In the genomic region with DNA sequence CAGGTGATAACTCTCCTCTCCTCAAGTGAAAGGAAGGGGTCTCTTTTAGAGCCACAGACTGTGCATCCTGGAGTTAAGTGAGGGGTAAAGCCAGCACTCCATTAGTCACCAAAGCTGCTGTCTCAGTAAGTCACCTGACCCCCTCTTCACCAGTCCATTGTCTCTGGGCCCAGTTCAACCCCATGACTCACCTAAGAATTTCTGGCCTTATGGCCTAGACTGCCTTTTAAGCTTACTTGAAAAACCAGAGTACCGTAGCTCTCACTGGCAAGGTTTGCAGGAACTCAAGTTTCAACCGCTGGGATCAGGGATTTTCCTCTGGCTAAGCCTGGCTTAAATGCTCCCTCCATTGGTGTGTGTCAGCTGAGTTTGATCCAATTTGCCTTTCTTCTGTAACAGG, we compare ENCODE assay signal across 18 cellular contexts. TPM values are rescaled to one million over a fixed set of nuclear protein-coding genes. Genes with fewer than 3 reads are reported as not detected.
DNase-seq lines count a peak whose midpoint lies in the region; ATAC-seq and TF ChIP-seq lines count a peak whose summit lies in the region.
"Had no signal": no experiment of that assay in that cellular context is flagged by ENCODE, and none has a peak within 500 bp of the region (broad histone marks: within the 10 kb centered on the region; RNA-seq: fewer than 3 reads in every experiment).

No MANE protein-coding gene starts in this region.

- no peak for TF ChIP-seq POLR2A in heart left ventricle (IDR thresholded peaks at IDR 0.05)

- H3K56ac ChIP-seq in H9 (ENCODE audit: insufficient read length, low read depth, low read length) = no peak overlapping the region

- H2BK15ac ChIP-seq in H9 (ENCODE audit: low read depth, low read length) = no peak overlapping the region

- H3K9me3 ChIP-seq in H9 (ENCODE audit: control insufficient read depth, low read depth, low read length) (no peaks in the 10 kb centered on the region), heart left ventricle (no peaks in the 10 kb centered on the region)
- H3K9me3 ChIP-seq: HAP-1 had no signal

- H3K79me1 ChIP-seq in H9 (ENCODE audit: insufficient read depth, low read depth, low read length, poor library complexity, severe bottlenecking) = no peaks in the 10 kb centered on the region

- no peaks in the 10 kb centered on the region for H4K20me1 ChIP-seq in H9 (ENCODE audit: control insufficient read depth, insufficient read depth, insufficient read length)

- no CpG with 5 or more reads among the region's 2 CpGs for WGBS in H9 (ENCODE audit: extremely low coverage, insufficient read length, low lambda C conversion rate)
- WGBS in heart left ventricle, 4 donors = 62 to 86% (median 77%) methylated on average over 2 of the region's 2 CpGs

- no peak overlapping the region; a peak in 1 of 7 replicates for H3K27ac Mint-ChIP-seq in H9
- no peak overlapping the region for H3K27ac Mint-ChIP-seq in type B pancreatic cell
- no peak overlapping the region for H3K27ac Mint-ChIP-seq in natural killer cell
- H3K27ac Mint-ChIP-seq: activated CD8-positive, alpha-beta T cell treated with anti-CD3 and anti-CD28 coated beads for 36 hours; activated T-helper 1 cell treated with anti-CD3 and anti-CD28 coated beads, Interleukin-12 subunit alpha, Interleukin-12 subunit beta, Interleukin-2, Interleukin-4 antibody, amounts not matched to agents 30 ng/mL and 10 ng/mL and 1 ng/mL, durations not matched to agents 14 hours and 24 hours and 36 hours had no signal

- no peak overlapping the region for H3K18ac ChIP-seq in H9 (ENCODE audit: insufficient read length, low read depth, low read length)

- no peak overlapping the region for H2AFZ ChIP-seq in H9 (ENCODE audit: low read length)

- H3K4me2 ChIP-seq in H9 (ENCODE audit: insufficient read depth, insufficient read length, low read length) = no peak overlapping the region

- H3K9me3 Mint-ChIP-seq in H9 (no peaks in the 10 kb centered on the region), type B pancreatic cell (no peaks in the 10 kb centered on the region), natural killer cell (no peaks in the 10 kb centered on the region)
- H3K9me3 Mint-ChIP-seq: activated CD8-positive, alpha-beta T cell treated with anti-CD3 and anti-CD28 coated beads for 36 hours; activated T-helper 1 cell treated with anti-CD3 and anti-CD28 coated beads, Interleukin-12 subunit alpha, Interleukin-12 subunit beta, Interleukin-2, Interleukin-4 antibody, amounts not matched to agents 30 ng/mL and 10 ng/mL and 1 ng/mL, durations not matched to agents 14 hours and 24 hours and 36 hours had no signal

- H4K91ac ChIP-seq in H9 (ENCODE audit: insufficient read length, low read depth, low read length) = peak overlapping the region; percentile 37

- no peaks in the 10 kb centered on the region for H3K79me2 ChIP-seq in H9 (ENCODE audit: insufficient read depth, low read length)

- H3K27ac ChIP-seq in H9 (ENCODE audit: insufficient read length, low read depth, low read length) = no peak overlapping the region
- no peak overlapping the region for H3K27ac ChIP-seq in heart left ventricle
- H3K27ac ChIP-seq: coronary artery, SK-N-MC had no signal

- no peaks in the 10 kb centered on the region for H3K4me1 ChIP-seq in H9 (ENCODE audit: insufficient read depth, low read length)
- H3K4me1 ChIP-seq in heart left ventricle = peaks cover 0 to 11% (median 0%) of the 10 kb centered on the region in 12 donors
- H3K4me1 ChIP-seq: HAP-1 had no signal

- ATAC-seq in heart left ventricle (no peak), HG02588 (IDR thresholded peaks at IDR 0.05; ENCODE audit: unreplicated experiment) (no peak), natural killer cell (no peak)
- ATAC-seq: activated CD8-positive, alpha-beta T cell treated with anti-CD3 and anti-CD28 coated beads for 36 hours had no signal

- H3K9ac ChIP-seq in H9 (ENCODE audit: extremely low read depth, insufficient read length, low read length) = no peak overlapping the region

- H2BK5ac ChIP-seq in H9 (ENCODE audit: insufficient read length, low read length) = no peak overlapping the region

- no peak for TF ChIP-seq CTCF in H9 (conservative IDR thresholded peaks at IDR 0.05)
- TF ChIP-seq CTCF in fibroblast of mammary gland (conservative IDR thresholded peaks at IDR 0.05; ENCODE audit: control insufficient read depth, insufficient read depth, low read depth, low read length) = no peak
- no peak for TF ChIP-seq CTCF in type B pancreatic cell (conservative IDR thresholded peaks at IDR 0.05)
- no peak for TF ChIP-seq CTCF in heart left ventricle (IDR thresholded peaks at IDR 0.05)
- TF ChIP-seq CTCF in natural killer cell (IDR thresholded peaks at IDR 0.05) = no peak

- H3K23me2 ChIP-seq in H9 (ENCODE audit: insufficient read length, low read depth, low read length, poor library complexity, severe bottlenecking) = no peaks in the 10 kb centered on the region

- intact Hi-C loops in heart left ventricle (cut with DNase I) = no loop called here
- intact Hi-C loops in natural killer cell (cut with micrococcal nuclease) = no loop called here

- H4K8ac ChIP-seq in H9 (replicated peaks; ENCODE audit: insufficient read length, low read depth, low read length) = no peak overlapping the region

- no peak overlapping the region for H3K23ac ChIP-seq in H9 (ENCODE audit: insufficient read length, low read depth, low read length)

- H3K4me3 ChIP-seq in fibroblast of mammary gland (ENCODE audit: control insufficient read depth, low read depth, low read length) = no peak overlapping the region
- H3K4me3 ChIP-seq in heart left ventricle = no peak overlapping the region
- H3K4me3 ChIP-seq: coronary artery, HAP-1, SK-N-MC had no signal

- H3K4me3 Mint-ChIP-seq in H9 (no peak overlapping the region), type B pancreatic cell (no peak overlapping the region), natural killer cell (no peak overlapping the region)
- H3K4me3 Mint-ChIP-seq: activated CD8-positive, alpha-beta T cell treated with anti-CD3 and anti-CD28 coated beads for 36 hours; activated T-helper 1 cell treated with anti-CD3 and anti-CD28 coated beads, Interleukin-12 subunit alpha, Interleukin-12 subunit beta, Interleukin-2, Interleukin-4 antibody, amounts not matched to agents 30 ng/mL and 10 ng/mL and 1 ng/mL, durations not matched to agents 14 hours and 24 hours and 36 hours had no signal

- no peak overlapping the region for H3K14ac ChIP-seq in H9 (ENCODE audit: insufficient read depth, low read length)

- no peak overlapping the region for H2AK5ac ChIP-seq in H9 (ENCODE audit: insufficient read length, low read length)

- 0 out of 2 replicates have a peak, but pooled peaks cover 2% of the 10 kb centered on the region for H3K27me3 ChIP-seq in H9 (ENCODE audit: insufficient read depth, low read length)
- peaks cover 0 to 19% (median 0%) of the 10 kb centered on the region in 9 donors for H3K27me3 ChIP-seq in heart left ventricle

- H3K36me3 Mint-ChIP-seq in H9 (ENCODE audit: insufficient read depth in 1 of 3, low read depth in 3 of 3) (no peaks in the 10 kb centered on the region), type B pancreatic cell (no peaks in the 10 kb centered on the region), natural killer cell (no peaks in the 10 kb centered on the region)

- H3K36me3 ChIP-seq in heart left ventricle = no peaks in the 10 kb centered on the region
- H3K36me3 ChIP-seq: HAP-1 had no signal

- H3K27me3 Mint-ChIP-seq in H9 (ENCODE audit: low read depth) (peaks cover 12% of the 10 kb centered on the region), type B pancreatic cell (peaks cover 30% of the 10 kb centered on the region), natural killer cell (ENCODE audit: low read depth in 2 of 2) (peaks cover 11 to 12% of the 10 kb centered on the region in 2 donors)

- H3T11ph ChIP-seq in H9 (ENCODE audit: low read length) = no peak overlapping the region

- H2BK20ac ChIP-seq in H9 (ENCODE audit: low read depth, low read length, poor library complexity, severe bottlenecking) = no peak overlapping the region

- H3K4ac ChIP-seq in H9 (ENCODE audit: low read depth, low read length) = no peak overlapping the region

- peak; percentile 80 for DNase-seq in A172 (ENCODE audit: low spot score)
- DNase-seq in H9 = no peak
- peak; percentile 38 for DNase-seq in RKO (ENCODE audit: low spot score)
- peak; percentile 62 for DNase-seq in fibroblast of mammary gland (ENCODE audit: low read depth)
- DNase-seq in type B pancreatic cell (ENCODE audit: extremely low spot score, unreplicated experiment) = no peak
- no peak for DNase-seq in heart left ventricle
- no peak for DNase-seq in natural killer cell
- DNase-seq: activated CD8-positive, alpha-beta T cell treated with anti-CD3 and anti-CD28 coated beads for 36 hours; amniotic stem cell; mesenchymal stem cell; MM.1S; stimulated activated CD4-positive, alpha-beta T cell treated with anti-CD3 and anti-CD28 coated beads, Interleukin-4, amount 100 ng/mL, for 4 hours had no signal

- H3K4me1 Mint-ChIP-seq in H9 (peaks cover 0 to 3% of the 10 kb centered on the region in 2 experiments; a peak in 1 of 4 replicates), type B pancreatic cell (ENCODE audit: unreplicated experiment) (no peaks in the 10 kb centered on the region), natural killer cell (peaks cover 6 to 7% of the 10 kb centered on the region in 2 donors)

- no peak overlapping the region for H4K5ac ChIP-seq in H9 (ENCODE audit: insufficient read length, low read depth, low read length)

- no peak overlapping the region for H2BK120ac ChIP-seq in H9 (ENCODE audit: low read depth, low read length, poor library complexity, severe bottlenecking)

- H2BK12ac ChIP-seq in H9 (ENCODE audit: insufficient read length, low read depth, low read length) = no peak overlapping the region

RNA-seq across cellular contexts. Expression of a gene that starts 23.4 kb away (rescaled TPM):
- 29.3 and 34.2 TPM in 2 replicates for total RNA-seq in A172 (2014; rRNA removed; shearing (Covaris generic))
- 18.8 and 18.9 TPM in 2 replicates for total RNA-seq in H9 (2021)
- total RNA-seq in type B pancreatic cell (ENCODE audit: low replicate concordance) = 15.3 and 19.2 TPM in 2 replicates
- 10 to 100 TPM in 7 of 9 donors, 1 to 10 TPM in 2; 7.1 to 14.6 (median 12.6) TPM for total RNA-seq in heart left ventricle
- 10 to 100 TPM; 12.9 to 16.5 TPM for polyA plus RNA-seq in heart left ventricle
- total RNA-seq in natural killer cell = 10 to 100 TPM; 11.9 to 19.9 (median 15.6) TPM

RNA-seq across cellular contexts. Expression of a gene that starts 30.8 kb away (rescaled TPM):
- 9.4 and 15.8 TPM in 2 replicates for total RNA-seq in A172 (2014; rRNA removed; shearing (Covaris generic))
- total RNA-seq in H9 (2021) (2.1 and 2.2 TPM in 2 replicates), type B pancreatic cell (ENCODE audit: low replicate concordance) (1.1 and 4.8 TPM in 2 replicates), heart left ventricle (1 to 10 TPM; 1.1 to 5.1 (median 2.9) TPM), natural killer cell (1 to 10 TPM; 4.6 to 6.7 (median 5.8) TPM)
- 1 to 10 TPM; 1.4 to 2.2 TPM for polyA plus RNA-seq in heart left ventricle

RNA-seq across cellular contexts. Expression of a gene that starts 38.9 kb away (rescaled TPM):
- not detected in 2 replicates for total RNA-seq in A172 (2014; rRNA removed; shearing (Covaris generic))
- not detected in 2 replicates for total RNA-seq in H9 (2021)
- total RNA-seq in type B pancreatic cell (ENCODE audit: low replicate concordance) = not detected in 2 replicates
- not detected for total RNA-seq in heart left ventricle
- not detected for polyA plus RNA-seq in heart left ventricle
- total RNA-seq in natural killer cell = not detected
- total RNA-seq: activated CD8-positive, alpha-beta T cell treated with anti-CD3 and anti-CD28 coated beads for 36 hours; activated T-helper 1 cell treated with anti-CD3 and anti-CD28 coated beads, Interleukin-12 subunit alpha, Interleukin-12 subunit beta, Interleukin-2, Interleukin-4 antibody, amounts not matched to agents 30 ng/mL and 10 ng/mL and 1 ng/mL, durations not matched to agents 14 hours and 24 hours and 36 hours; urinary bladder had no signal
- polyA plus RNA-seq: urinary bladder had no signal

RNA-seq across cellular contexts. Expression of a gene that starts 48.5 kb away (rescaled TPM):
- not detected in 2 replicates for total RNA-seq in A172 (2014; rRNA removed; shearing (Covaris generic))
- total RNA-seq in H9 (2021) (6.7 and 6.9 TPM in 2 replicates), type B pancreatic cell (ENCODE audit: low replicate concordance) (1.1 TPM in 1 of 2 replicates, not detected in the other), heart left ventricle (not detected), natural killer cell (not detected)
- not detected for polyA plus RNA-seq in heart left ventricle
- total RNA-seq: activated CD8-positive, alpha-beta T cell treated with anti-CD3 and anti-CD28 coated beads for 36 hours; activated T-helper 1 cell treated with anti-CD3 and anti-CD28 coated beads, Interleukin-12 subunit alpha, Interleukin-12 subunit beta, Interleukin-2, Interleukin-4 antibody, amounts not matched to agents 30 ng/mL and 10 ng/mL and 1 ng/mL, durations not matched to agents 14 hours and 24 hours and 36 hours had no signal
- polyA plus RNA-seq: urinary bladder had no signal

Comparison
In these comparisons a context has a peak if more than half of its experiments do, and no peak if none do; other contexts are left out.
1. DNase-seq: peak in A172 (single experiment), RKO (single experiment) and fibroblast of mammary gland (single experiment); none in H9 (single experiment), type B pancreatic cell (single experiment), heart left ventricle (0 of 5) and natural killer cell (single experiment).